Comparison of ENCODE assay signal across 1 cellular context in the genomic region with DNA sequence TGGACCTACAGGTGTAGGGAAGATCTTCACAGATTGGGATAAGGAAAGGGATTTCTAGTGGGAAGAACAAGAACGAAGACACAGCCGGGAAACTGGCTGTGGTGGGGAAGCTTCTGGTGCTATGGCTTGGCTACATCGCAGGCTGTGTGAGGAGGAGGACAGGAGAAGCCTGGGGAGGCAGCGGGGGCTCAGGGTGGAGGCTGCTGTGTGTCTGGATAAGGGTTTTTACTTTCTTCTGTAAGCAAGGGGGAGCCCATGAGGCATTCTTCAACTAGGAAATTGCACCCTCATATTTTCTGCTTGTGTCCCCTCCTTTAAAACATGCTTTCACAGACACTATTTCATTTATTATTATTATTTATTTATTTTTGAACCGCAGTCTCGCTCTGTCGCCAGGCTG.
TF ChIP-seq lines count a peak whose summit lies in the region.

No MANE protein-coding gene starts in this region.

TF ChIP-seq in HepG2, 621 proteins besides CTCF, POLR2A, EP300 and RAD21:
- TF ChIP-seq ZSCAN9 (CRISPR knock-in tag; IDR thresholded peaks at IDR 0.05; ENCODE audit: borderline replicate concordance), result no peak
- TF ChIP-seq SALL2 (CRISPR knock-in tag; IDR thresholded peaks at IDR 0.05), result no peak
- TF ChIP-seq ZBTB20 (CRISPR knock-in tag; IDR thresholded peaks at IDR 0.05; ENCODE audit: borderline replicate concordance, low read depth), result no peak
- no peak for TF ChIP-seq ZNF441 (CRISPR knock-in tag; IDR thresholded peaks at IDR 0.05; ENCODE audit: borderline replicate concordance)
- TF ChIP-seq ZNF670 (CRISPR knock-in tag; IDR thresholded peaks at IDR 0.05; ENCODE audit: borderline replicate concordance), result no peak
- TF ChIP-seq MAFF (IDR thresholded peaks at IDR 0.05; ENCODE audit: low read depth, low read length), result no peak
- TF ChIP-seq NRL (CRISPR knock-in tag; IDR thresholded peaks at IDR 0.05; ENCODE audit: borderline replicate concordance), result no peak
- TF ChIP-seq ZBTB44 (CRISPR knock-in tag; IDR thresholded peaks at IDR 0.05), result no peak
- TF ChIP-seq ZNF615 (CRISPR knock-in tag; IDR thresholded peaks at IDR 0.05; ENCODE audit: borderline replicate concordance), result no peak
- no peak for TF ChIP-seq ZFY (CRISPR knock-in tag; IDR thresholded peaks at IDR 0.05)
- no peak for TF ChIP-seq ZNF773 (CRISPR knock-in tag; IDR thresholded peaks at IDR 0.05; ENCODE audit: borderline replicate concordance)
- TF ChIP-seq SRY (CRISPR knock-in tag; IDR thresholded peaks at IDR 0.05), result no peak
- TF ChIP-seq, protein P1, sequence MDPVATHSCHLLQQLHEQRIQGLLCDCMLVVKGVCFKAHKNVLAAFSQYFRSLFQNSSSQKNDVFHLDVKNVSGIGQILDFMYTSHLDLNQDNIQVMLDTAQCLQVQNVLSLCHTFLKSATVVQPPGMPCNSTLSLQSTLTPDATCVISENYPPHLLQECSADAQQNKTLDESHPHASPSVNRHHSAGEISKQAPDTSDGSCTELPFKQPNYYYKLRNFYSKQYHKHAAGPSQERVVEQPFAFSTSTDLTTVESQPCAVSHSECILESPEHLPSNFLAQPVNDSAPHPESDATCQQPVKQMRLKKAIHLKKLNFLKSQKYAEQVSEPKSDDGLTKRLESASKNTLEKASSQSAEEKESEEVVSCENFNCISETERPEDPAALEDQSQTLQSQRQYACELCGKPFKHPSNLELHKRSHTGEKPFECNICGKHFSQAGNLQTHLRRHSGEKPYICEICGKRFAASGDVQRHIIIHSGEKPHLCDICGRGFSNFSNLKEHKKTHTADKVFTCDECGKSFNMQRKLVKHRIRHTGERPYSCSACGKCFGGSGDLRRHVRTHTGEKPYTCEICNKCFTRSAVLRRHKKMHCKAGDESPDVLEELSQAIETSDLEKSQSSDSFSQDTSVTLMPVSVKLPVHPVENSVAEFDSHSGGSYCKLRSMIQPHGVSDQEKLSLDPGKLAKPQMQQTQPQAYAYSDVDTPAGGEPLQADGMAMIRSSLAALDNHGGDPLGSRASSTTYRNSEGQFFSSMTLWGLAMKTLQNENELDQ (CRISPR knock-in tag; IDR thresholded peaks at IDR 0.05; ENCODE audit: borderline replicate concordance), result no peak
- no peak for TF ChIP-seq ZNF749 (CRISPR knock-in tag; IDR thresholded peaks at IDR 0.05; ENCODE audit: borderline replicate concordance)
- no peak for TF ChIP-seq ZNF784 (CRISPR knock-in tag; IDR thresholded peaks at IDR 0.05; ENCODE audit: borderline replicate concordance)
- no peak for TF ChIP-seq DNMT3B (CRISPR knock-in tag; conservative IDR thresholded peaks at IDR 0.05)
- TF ChIP-seq CCDC6 (CRISPR knock-in tag; IDR thresholded peaks at IDR 0.05), result no peak
- TF ChIP-seq TARDBP (CRISPR knock-in tag; IDR thresholded peaks at IDR 0.05), result no peak
